ENCODE assay signal across 8 cellular contexts in genomic region chr6:113980937-113981554, GRCh38. TPM values are rescaled to one million over a fixed set of nuclear protein-coding genes. Genes with fewer than 3 reads are reported as not detected.
DNase-seq lines count a peak whose midpoint lies in the region; ATAC-seq and TF ChIP-seq lines count a peak whose summit lies in the region.

No MANE protein-coding gene starts in this region.

- no peaks in the 10 kb centered on the region for H3K9me3 Mint-ChIP-seq in stimulated activated memory B cell treated with anti-CD40 and anti-IgM and Interleukin-4, amounts not matched to agents 10 μg/mL and 1 μg/mL and 100 μg/mL, for 72 hours

- peak; percentile 5 for DNase-seq in DMS53 treated with DMSO at 0.1 percent for 48 hours (lab: John Stamatoyannopoulos, UW; ENCODE audit: unreplicated experiment)
- peak; percentile 33 to 38 for DNase-seq in fibroblast of lung (ENCODE audit: low read depth in 2 of 2)
- DNase-seq in tibial nerve (ENCODE audit: low spot score in 2 of 2): no peak
- no peak for DNase-seq in NCI-H226

- no peaks in the 10 kb centered on the region for H3K36me3 Mint-ChIP-seq in stimulated activated memory B cell treated with anti-CD40 and anti-IgM and Interleukin-4, amounts not matched to agents 10 μg/mL and 1 μg/mL and 100 μg/mL, for 72 hours

- no peak for TF ChIP-seq EP300 in tibial nerve (IDR thresholded peaks at IDR 0.05)

- H3K79me2 ChIP-seq in OCI-LY3 (ENCODE audit: low read length) (no peaks in the 10 kb centered on the region), fibroblast of lung (ENCODE audit: control insufficient read depth, insufficient read depth, low read length) (no peaks in the 10 kb centered on the region)

- H4K20me1 ChIP-seq in OCI-LY3 (ENCODE audit: insufficient read depth, low read length): no peaks in the 10 kb centered on the region
- H4K20me1 ChIP-seq in fibroblast of lung (ENCODE audit: control insufficient read depth, extremely low read depth, insufficient read depth, low read length): no peaks in the 10 kb centered on the region

- H3K9me3 ChIP-seq in OCI-LY3 (ENCODE audit: insufficient read depth, low read length) (no peaks in the 10 kb centered on the region), fibroblast of lung (ENCODE audit: control insufficient read depth, insufficient read depth, low read depth, low read length) (no peaks in the 10 kb centered on the region), tibial nerve (no peaks in the 10 kb centered on the region)

- TF ChIP-seq POLR2A in tibial nerve (IDR thresholded peaks at IDR 0.05): no peak

- TF ChIP-seq CTCF in OCI-LY3 (IDR thresholded peaks at IDR 0.05; ENCODE audit: low read depth, low read length): peak; percentile 48
- TF ChIP-seq CTCF in fibroblast of lung (conservative IDR thresholded peaks at IDR 0.05 in 1 of 2, IDR thresholded peaks at IDR 0.05 in 1 of 2; ENCODE audit: low read depth in 1 of 2, low read length in 2 of 2): peak; percentile 53 to 60
- TF ChIP-seq CTCF in tibial nerve (IDR thresholded peaks at IDR 0.05): peak in 3 of 5 experiments; percentile 9 to 26 (median 21)

- H3K4me1 ChIP-seq in OCI-LY3 (ENCODE audit: low read length): peaks cover 17% of the 10 kb centered on the region
- no peaks in the 10 kb centered on the region for H3K4me1 ChIP-seq in fibroblast of lung (ENCODE audit: control insufficient read depth, extremely low read depth, insufficient read depth, low read length)
- H3K4me1 ChIP-seq in tibial nerve: peaks cover 0 to 11% (median 3%) of the 10 kb centered on the region in 4 donors

- H3K4me1 Mint-ChIP-seq in stimulated activated memory B cell treated with anti-CD40 and anti-IgM and Interleukin-4, amounts not matched to agents 10 μg/mL and 1 μg/mL and 100 μg/mL, for 72 hours: peaks cover 24% of the 10 kb centered on the region

- H3K4me2 ChIP-seq in OCI-LY3 (ENCODE audit: low read length) (no peak overlapping the region), fibroblast of lung (ENCODE audit: extremely low read depth, insufficient read depth, low read length) (no peak overlapping the region)

- H3K4me3 ChIP-seq in OCI-LY3 (ENCODE audit: low read length) (no peak overlapping the region), fibroblast of lung (replicated peaks in 1 of 4; ENCODE audit: control extremely low read depth in 1 of 4, insufficient read depth in 1 of 4, low read depth in 3 of 4, low read length in 4 of 4) (no peak overlapping the region), tibial nerve (no peak overlapping the region)

- H3K4me3 Mint-ChIP-seq in stimulated activated memory B cell treated with anti-CD40 and anti-IgM and Interleukin-4, amounts not matched to agents 10 μg/mL and 1 μg/mL and 100 μg/mL, for 72 hours: no peak overlapping the region

- ATAC-seq in GM19035 (IDR thresholded peaks at IDR 0.05; ENCODE audit: unreplicated experiment): peak; percentile 83
- ATAC-seq in HG03196 (IDR thresholded peaks at IDR 0.05; ENCODE audit: unreplicated experiment): peak; percentile 71
- no peak for ATAC-seq in stimulated activated memory B cell treated with anti-CD40 and anti-IgM and Interleukin-4, amounts not matched to agents 10 μg/mL and 1 μg/mL and 100 μg/mL, for 72 hours

- H3K27ac ChIP-seq in OCI-LY3 (ENCODE audit: low read length) (no peak overlapping the region), fibroblast of lung (ENCODE audit: insufficient read depth, low read length) (no peak overlapping the region), tibial nerve (no peak overlapping the region)

- 90 to 91% methylated on average over 4 of the region's 4 CpGs for WGBS in tibial nerve, 2 donors

- H3K36me3 ChIP-seq in OCI-LY3 (replicated peaks; ENCODE audit: low read depth, low read length) (no peaks in the 10 kb centered on the region), fibroblast of lung (ENCODE audit: control insufficient read depth, insufficient read depth, low read length) (no peaks in the 10 kb centered on the region), tibial nerve (no peaks in the 10 kb centered on the region)

- H3K27ac Mint-ChIP-seq in stimulated activated memory B cell treated with anti-CD40 and anti-IgM and Interleukin-4, amounts not matched to agents 10 μg/mL and 1 μg/mL and 100 μg/mL, for 72 hours: no peak overlapping the region

- H2AFZ ChIP-seq in OCI-LY3 (ENCODE audit: low read depth, low read length): no peak overlapping the region
- H2AFZ ChIP-seq in fibroblast of lung (ENCODE audit: low read length): no peak overlapping the region

- H3K27me3 ChIP-seq in OCI-LY3 (ENCODE audit: low read depth, low read length): no peaks in the 10 kb centered on the region
- H3K27me3 ChIP-seq in fibroblast of lung (ENCODE audit: control insufficient read depth, insufficient read depth, low read length): no peaks in the 10 kb centered on the region
- no peaks in the 10 kb centered on the region for H3K27me3 ChIP-seq in tibial nerve

- H3K27me3 Mint-ChIP-seq in stimulated activated memory B cell treated with anti-CD40 and anti-IgM and Interleukin-4, amounts not matched to agents 10 μg/mL and 1 μg/mL and 100 μg/mL, for 72 hours: no peaks in the 10 kb centered on the region

- H3K9ac ChIP-seq in OCI-LY3 (ENCODE audit: low read length) (no peak overlapping the region), fibroblast of lung (ENCODE audit: insufficient read depth, low read length) (no peak overlapping the region)

RNA-seq across cellular contexts. Expression of gene HDAC2, which starts 10.1 kb away (rescaled TPM):
- 50.3 and 64.9 TPM in 2 replicates for total RNA-seq in fibroblast of lung
- 155 TPM in 2 replicates for polyA plus RNA-seq in fibroblast of lung
- polyA plus RNA-seq in fibroblast of lung (2012): 111 and 133 TPM in 2 replicates
- 10.5 and 30.0 TPM in 2 replicates for polyA minus RNA-seq in fibroblast of lung (ENCODE audit: low replicate concordance)
- total RNA-seq in tibial nerve: 10 to 100 TPM; 39.9 to 60.2 (median 47.1) TPM

Comparison
In these comparisons a context has a peak if more than half of its experiments do, and no peak if none do; other contexts are left out.
1. DNase-seq: peak in DMS53 treated with DMSO at 0.1 percent for 48 hours (single experiment) and fibroblast of lung (2 of 2); none in tibial nerve (0 of 2) and NCI-H226 (single experiment).
2. Peak in every context shown above with its lines, with median percentiles within 50 percentile points of each other: CTCF ChIP-seq.